Comparison of ENCODE assay signal across 21 cellular contexts in genomic region chr12:69578283-69578682, GRCh38.
"Had no signal": no experiment of that assay in that cellular context is flagged by ENCODE, and none has a peak within 500 bp of the region (broad histone marks: within the 10 kb centered on the region; RNA-seq: fewer than 3 reads in every experiment).

No MANE protein-coding gene starts in this region.

- DNase-seq: activated CD4-positive, alpha-beta T cell treated with anti-CD3 and anti-CD28 coated beads for 4 hours; activated CD4-positive, alpha-beta T cell treated with anti-CD3 and anti-CD28 coated beads, Interleukin-2, amount 50 U/mL, for 48 hours; activated CD4-positive, CD25-positive, alpha-beta regulatory T cell; activated CD8-positive, alpha-beta memory T cell treated with anti-CD3 and anti-CD28 coated beads, Interleukin-2, amount 50 U/mL, for 48 hours; activated naive CD4-positive, alpha-beta T cell; activated T-cell treated with anti-CD3 and anti-CD28 coated beads, Interleukin-2, amount 50 U/mL, for 4 hours; adrenal gland; central memory CD4-positive, alpha-beta T cell; dermis blood vessel endothelial cell; effector memory CD4-positive, alpha-beta T cell; foreskin melanocyte; glutamatergic neuron; hippocampal formation; left ventricle myocardium superior; mammary epithelial cell; midbrain; stimulated activated CD4-positive, alpha-beta T cell treated with anti-CD3 and anti-CD28 coated beads, Interleukin-2, amount 100 ng/mL, for 48 hours; stimulated activated CD8-positive, alpha-beta memory T cell treated with anti-CD3 and anti-CD28 coated beads, Interleukin-4, amount 100 ng/mL, for 48 hours; stimulated activated naive B cell treated with anti-CD40 and anti-IgM and Interleukin-4, amounts not matched to agents 10 μg/mL and 1 μg/mL and 100 μg/mL, for 72 hours; transverse colon had no signal

- ATAC-seq: activated T-cell treated with anti-CD3 and anti-CD28 coated beads, Interleukin-2, amount 50 U/mL, for 4 hours; esophagus mucosa; left ventricle myocardium superior; stimulated activated naive B cell treated with anti-CD40 and anti-IgM and Interleukin-4, amounts not matched to agents 10 μg/mL and 1 μg/mL and 100 μg/mL, for 72 hours had no signal
